Comparison of ENCODE assay signal across 8 cellular contexts in the genomic region with DNA sequence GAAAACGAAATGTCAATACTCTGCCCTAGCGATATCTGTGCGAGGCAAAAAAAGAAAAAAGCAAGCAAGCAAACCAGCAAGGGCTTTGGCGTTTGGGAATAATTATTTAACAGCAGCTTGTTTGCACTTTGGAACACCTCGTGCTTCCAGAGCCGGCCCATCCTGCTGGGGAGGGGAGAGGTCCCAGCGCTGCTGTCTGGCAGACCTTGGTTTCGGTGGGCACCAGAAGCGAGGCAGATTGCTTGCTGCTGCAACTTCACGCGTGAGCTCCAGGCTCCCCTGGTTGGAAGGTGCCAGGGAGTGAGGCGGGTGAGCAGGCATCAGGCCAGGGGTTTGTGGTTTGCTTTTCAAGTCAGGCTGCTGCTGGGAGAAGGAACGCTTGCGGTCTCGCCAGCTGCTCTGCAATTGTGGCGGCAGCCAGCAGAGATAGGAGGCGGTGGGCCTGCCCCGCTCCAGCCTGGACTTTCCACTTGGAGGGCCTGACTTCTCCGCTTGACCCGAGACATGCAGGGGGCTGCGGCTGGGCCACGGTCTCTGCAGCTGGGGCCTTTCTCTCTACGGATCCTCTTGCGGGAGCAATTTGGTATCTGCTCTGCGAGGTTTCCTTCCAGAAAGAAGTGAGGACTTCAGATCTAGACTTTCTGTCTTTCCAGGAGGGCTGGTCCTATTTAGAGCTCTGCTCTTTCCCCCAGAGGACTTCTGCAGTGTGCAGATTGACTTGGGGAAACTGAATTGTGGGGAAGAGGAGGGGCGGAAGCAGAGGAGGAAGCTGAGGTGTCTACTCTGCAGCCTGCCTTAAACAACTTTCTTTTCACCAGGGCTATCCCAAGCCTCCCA.
DNase-seq lines count a peak whose midpoint lies in the region.

No MANE protein-coding gene starts in this region.

- H3K9me3 Mint-ChIP-seq in activated CD4-positive, alpha-beta T cell treated with anti-CD3 and anti-CD28 coated beads, Interleukin-2, amount 10 ng/mL, durations not matched to agents 7 days and 5 days: peaks cover 4% of the 10 kb centered on the region

- POLR2A ChIA-PET in activated CD4-positive, alpha-beta T cell treated with anti-CD3 and anti-CD28 coated beads, Interleukin-2, amount 10 ng/mL, durations not matched to agents 7 days and 5 days (lab: Charles Lee): no interaction called here

- no peaks in the 10 kb centered on the region for H3K9me3 ChIP-seq in ectodermal cell (ENCODE audit: control insufficient read depth, low read length)
- no peaks in the 10 kb centered on the region for H3K9me3 ChIP-seq in stomach smooth muscle (ENCODE audit: control insufficient read depth in 2 of 2, low read length in 2 of 2)

- H3K36me3 ChIP-seq in ectodermal cell (ENCODE audit: control insufficient read depth, insufficient read depth, low read length) (no peaks in the 10 kb centered on the region), stomach smooth muscle (ENCODE audit: control insufficient read depth in 2 of 2, insufficient read depth in 2 of 2, low read length in 2 of 2) (no peaks in the 10 kb centered on the region)

- WGBS in ectodermal cell, 2 experiments: 88 to 89% methylated on average over 26 of the region's 26 CpGs

- CTCF ChIA-PET in activated CD4-positive, alpha-beta T cell treated with anti-CD3 and anti-CD28 coated beads, Interleukin-2, amount 10 ng/mL, durations not matched to agents 7 days and 5 days (lab: Charles Lee): interaction anchor here (1.6 kb wide), 1 partner anchor 11 kb away, joined by 6 read pairs; no protein-coding TSS in a partner anchor

- no peaks in the 10 kb centered on the region for H3K27me3 ChIP-seq in ectodermal cell (ENCODE audit: control insufficient read depth, insufficient read depth, low read length, poor library complexity, severe bottlenecking)
- H3K27me3 ChIP-seq in stomach smooth muscle (ENCODE audit: control insufficient read depth in 1 of 2, insufficient read depth in 2 of 2, low read length in 2 of 2): no peaks in the 10 kb centered on the region

- peaks cover 17% of the 10 kb centered on the region for H3K4me1 Mint-ChIP-seq in activated CD4-positive, alpha-beta T cell treated with anti-CD3 and anti-CD28 coated beads, Interleukin-2, amount 10 ng/mL, durations not matched to agents 7 days and 5 days

- no peaks in the 10 kb centered on the region for H3K27me3 Mint-ChIP-seq in activated CD4-positive, alpha-beta T cell treated with anti-CD3 and anti-CD28 coated beads, Interleukin-2, amount 10 ng/mL, durations not matched to agents 7 days and 5 days

- H3K27ac Mint-ChIP-seq in activated CD4-positive, alpha-beta T cell treated with anti-CD3 and anti-CD28 coated beads, Interleukin-2, amount 10 ng/mL, durations not matched to agents 7 days and 5 days: no peak overlapping the region

- peak overlapping the region in 1 of 2 donors; percentile 55 for H3K9ac ChIP-seq in stomach smooth muscle (ENCODE audit: low read length in 2 of 2)

- H3K4me1 ChIP-seq in ectodermal cell (ENCODE audit: control insufficient read depth, insufficient read depth, low read length) (peaks cover 9% of the 10 kb centered on the region), stomach smooth muscle (ENCODE audit: control insufficient read depth, insufficient read depth, low read length) (peaks cover 20% of the 10 kb centered on the region)

- H3K4me3 ChIP-seq in ectodermal cell (ENCODE audit: insufficient read depth, low read depth, low read length) (no peak overlapping the region), stomach smooth muscle (ENCODE audit: low read length in 2 of 2) (peak overlapping the region; percentile 56 to 74)

- H3K36me3 Mint-ChIP-seq in activated CD4-positive, alpha-beta T cell treated with anti-CD3 and anti-CD28 coated beads, Interleukin-2, amount 10 ng/mL, durations not matched to agents 7 days and 5 days (ENCODE audit: low read depth): no peaks in the 10 kb centered on the region

- H3K27ac ChIP-seq in ectodermal cell (ENCODE audit: insufficient read depth, low read depth, low read length, poor library complexity, severe bottlenecking): peak overlapping the region; percentile 40
- H3K27ac ChIP-seq in stomach smooth muscle (ENCODE audit: low read length): peak overlapping the region; percentile 74

- DNase-seq in NCI-H2196 (lab: John Stamatoyannopoulos, UW; ENCODE audit: unreplicated experiment): peak; percentile 46
- DNase-seq in NCI-H2196 treated with DMSO at 0.1 percent for 48 hours (lab: John Stamatoyannopoulos, UW; ENCODE audit: unreplicated experiment): no peak
- DNase-seq in MV-4-11 (lab: John Stamatoyannopoulos, UW): peak; percentile 89
- peak; percentile 50 for DNase-seq in activated CD4-positive, alpha-beta T cell treated with anti-CD3 and anti-CD28 coated beads, Interleukin-2, amount 10 ng/mL, durations not matched to agents 7 days and 5 days
- DNase-seq in midbrain (lab: John Stamatoyannopoulos, UW): peak; percentile 22
- no peak for DNase-seq in middle frontal gyrus (ENCODE audit: extremely low spot score, low spot score)

- H3K4me3 Mint-ChIP-seq in activated CD4-positive, alpha-beta T cell treated with anti-CD3 and anti-CD28 coated beads, Interleukin-2, amount 10 ng/mL, durations not matched to agents 7 days and 5 days: peak overlapping the region; percentile 34

Comparison
In these comparisons a context has a peak if more than half of its experiments do, and no peak if none do; other contexts are left out.
1. DNase-seq: peak in NCI-H2196 (single experiment), MV-4-11 (single experiment), activated CD4-positive, alpha-beta T cell treated with anti-CD3 and anti-CD28 coated beads, Interleukin-2, amount 10 ng/mL, durations not matched to agents 7 days and 5 days (single experiment) and midbrain (single experiment); none in NCI-H2196 treated with DMSO at 0.1 percent for 48 hours (single experiment) and middle frontal gyrus (single experiment).